Comparison of ENCODE assay signal across 10 cellular contexts in genomic region chr19:13807421-13808021, GRCh38.
"Had no signal": no experiment of that assay in that cellular context is flagged by ENCODE, and none has a peak within 500 bp of the region (broad histone marks: within the 10 kb centered on the region; RNA-seq: fewer than 3 reads in every experiment).

No MANE protein-coding gene starts in this region.

- H3K4me2 ChIP-seq: KMS-11 had no signal

- ATAC-seq: HepG2 had no signal

- H3K27ac ChIP-seq: GM23248, KMS-11 had no signal

- H3K9me3 Mint-ChIP-seq: H9, HFFc6 had no signal

- DNase-seq: GM23248, GOT3, H9, HCEC 1CT, HFFc6, Karpas-422, KBM-7 had no signal

- H3K4me3 Mint-ChIP-seq: H9, HFFc6 had no signal

- H2AFZ ChIP-seq: GM23248 had no signal

- H3K9ac ChIP-seq: GM23248, KMS-11 had no signal

- FAIRE-seq: H54, HepG2 had no signal

- H3K27ac Mint-ChIP-seq: H9, HFFc6 had no signal

- H3K4me3 ChIP-seq: GM23248 had no signal
